8 cellular contexts compared by ENCODE assay signal in the genomic region with DNA sequence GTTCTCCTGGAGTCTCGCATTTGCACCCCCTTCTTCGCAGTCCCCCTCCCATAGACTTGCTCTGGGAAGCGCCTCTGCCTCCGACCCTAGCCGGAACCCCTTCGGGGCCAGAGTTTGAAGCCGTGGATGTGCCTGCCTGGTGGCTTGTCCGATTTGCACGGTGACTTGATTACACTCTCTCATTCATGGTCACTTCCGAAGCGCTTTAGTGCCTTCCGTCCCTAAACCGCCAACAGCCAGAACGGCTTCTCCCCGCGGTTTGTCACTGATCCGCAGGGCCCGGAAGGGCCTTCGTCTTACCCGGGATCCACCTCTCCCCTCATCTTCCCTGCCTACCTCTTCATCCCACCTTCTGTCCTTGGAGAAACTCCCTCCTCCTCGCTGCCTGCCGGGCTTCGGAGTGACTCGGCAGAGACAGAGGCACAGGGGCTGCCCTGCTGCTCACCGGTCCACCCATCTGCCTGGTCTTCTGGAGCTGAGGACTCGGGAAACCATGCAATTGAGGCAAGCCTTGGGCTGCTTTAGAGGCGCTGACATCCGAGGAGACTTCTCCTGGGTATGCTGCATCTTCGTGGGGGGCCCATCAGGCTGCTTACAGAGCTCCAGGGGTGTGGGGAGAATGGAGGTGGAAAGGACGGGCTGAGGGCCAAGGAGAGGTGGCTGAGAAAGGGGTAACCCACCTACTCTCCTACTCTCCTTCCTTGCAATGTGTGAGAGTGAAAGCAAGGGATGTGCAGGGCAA. TPM values are rescaled to one million over a fixed set of nuclear protein-coding genes. Genes with fewer than 3 reads are reported as not detected.
DNase-seq lines count a peak whose midpoint lies in the region; ATAC-seq and TF ChIP-seq lines count a peak whose summit lies in the region.

No MANE protein-coding gene starts in this region.

- H3K9me3 ChIP-seq in HCT116 (ENCODE audit: control insufficient read depth in 1 of 2, insufficient read depth in 1 of 2, low read depth in 1 of 2, low read length in 2 of 2) (no peaks in the 10 kb centered on the region), gastroesophageal sphincter (no peaks in the 10 kb centered on the region)

- H3K27ac ChIP-seq in HCT116 (ENCODE audit: low read depth, low read length) = no peak overlapping the region
- no peak overlapping the region for H3K27ac ChIP-seq in gastroesophageal sphincter

- CTCF ChIA-PET in HCT116 (lab: Charles Lee) = interaction anchor here (2.0 to 2.2 kb wide), 2 partner anchors 10 to 908 kb away, joined by 7 to 8 read pairs; no protein-coding TSS in a partner anchor
- CTCF ChIA-PET in activated CD4-positive, alpha-beta memory T cell treated with anti-CD3 and anti-CD28 coated beads, Interleukin-2, amount 10 ng/mL, durations not matched to agents 7 days and 5 days (lab: Charles Lee) = interaction anchor here (0.9 to 4.7 kb wide), 4 partner anchors 10 to 36 kb away, joined by 3 to 26 read pairs (median 6); no protein-coding TSS in a partner anchor

- H3K36me3 ChIP-seq in HCT116 (ENCODE audit: control insufficient read depth in 1 of 2, insufficient read depth in 2 of 2, low read length in 2 of 2) (no peaks in the 10 kb centered on the region), gastroesophageal sphincter (no peaks in the 10 kb centered on the region)

- peaks cover 5% of the 10 kb centered on the region for H3K36me3 Mint-ChIP-seq in activated CD4-positive, alpha-beta memory T cell treated with anti-CD3 and anti-CD28 coated beads, Interleukin-2, amount 10 ng/mL, durations not matched to agents 7 days and 5 days (ENCODE audit: low read depth)
- no peaks in the 10 kb centered on the region for H3K36me3 Mint-ChIP-seq in immature natural killer cell
- peaks cover 8% of the 10 kb centered on the region for H3K36me3 Mint-ChIP-seq in stimulated activated effector memory CD8-positive, alpha-beta T cell treated with anti-CD3 and anti-CD28 coated beads, Interleukin-12 subunit alpha, Interleukin-12 subunit beta, amount 100 ng/mL, for 72 hours

- RAD21 ChIA-PET in HCT116 (lab: Charles Lee; ENCODE audit: low non-redundant PET in 1 of 2, low total read pairs in 2 of 2, uncharacterized antibody in 2 of 2, unreplicated experiment in 2 of 2) = no interaction called here

- no peak overlapping the region for H3K4me3 ChIP-seq in HCT116 (replicated peaks in 1 of 2; ENCODE audit: low read depth in 1 of 2, low read length in 2 of 2)
- H3K4me3 ChIP-seq in gastroesophageal sphincter = no peak overlapping the region

- H3K9ac ChIP-seq in HCT116 (ENCODE audit: low read length) = no peak overlapping the region

- no peaks in the 10 kb centered on the region for H3K9me2 ChIP-seq in HCT116 (ENCODE audit: insufficient read depth)

- H3K27me3 ChIP-seq in HCT116 (ENCODE audit: insufficient read depth, low read length) = no peaks in the 10 kb centered on the region
- H3K27me3 ChIP-seq in gastroesophageal sphincter = peaks cover 100% of the 10 kb centered on the region

- peak overlapping the region; percentile 11 for H3K4me3 Mint-ChIP-seq in activated CD4-positive, alpha-beta memory T cell treated with anti-CD3 and anti-CD28 coated beads, Interleukin-2, amount 10 ng/mL, durations not matched to agents 7 days and 5 days
- H3K4me3 Mint-ChIP-seq in immature natural killer cell = peak overlapping the region; percentile 81 to 96 (median 86)
- peak overlapping the region; percentile 81 for H3K4me3 Mint-ChIP-seq in stimulated activated effector memory CD8-positive, alpha-beta T cell treated with anti-CD3 and anti-CD28 coated beads, Interleukin-12 subunit alpha, Interleukin-12 subunit beta, amount 100 ng/mL, for 72 hours

- ATAC-seq in HCT116 (no peak), GM18868 (IDR thresholded peaks at IDR 0.05; ENCODE audit: unreplicated experiment) (no peak), gastroesophageal sphincter (no peak), HG03139 (IDR thresholded peaks at IDR 0.05; ENCODE audit: unreplicated experiment) (no peak)
- ATAC-seq in stimulated activated effector memory CD8-positive, alpha-beta T cell treated with anti-CD3 and anti-CD28 coated beads, Interleukin-12 subunit alpha, Interleukin-12 subunit beta, amount 100 ng/mL, for 72 hours = no peak

- H3K4me1 ChIP-seq in HCT116 (ENCODE audit: control insufficient read depth in 1 of 2, insufficient read depth in 2 of 2, low read length in 2 of 2) = peaks cover 18 to 34% of the 10 kb centered on the region in 2 experiments
- peaks cover 0 to 56% (median 18%) of the 10 kb centered on the region in 3 donors for H3K4me1 ChIP-seq in gastroesophageal sphincter

- BruUV-seq in HCT116 (replicated peaks; lab: Mats Ljungman, UMichigan) = no TSS peak

- TF ChIP-seq CTCF in HCT116 (IDR thresholded peaks at IDR 0.05 in 2 of 3, conservative IDR thresholded peaks at IDR 0.05 in 1 of 3; ENCODE audit: borderline replicate concordance in 1 of 3, insufficient read depth in 1 of 3, low read depth in 2 of 3, low read length in 2 of 3) (no peak), gastroesophageal sphincter (IDR thresholded peaks at IDR 0.05) (no peak)

- peaks cover 91% of the 10 kb centered on the region for H3K27me3 Mint-ChIP-seq in activated CD4-positive, alpha-beta memory T cell treated with anti-CD3 and anti-CD28 coated beads, Interleukin-2, amount 10 ng/mL, durations not matched to agents 7 days and 5 days
- peaks cover 61 to 80% (median 72%) of the 10 kb centered on the region in 3 donors for H3K27me3 Mint-ChIP-seq in immature natural killer cell (ENCODE audit: low read depth in 3 of 3)

- no peaks in the 10 kb centered on the region for H3K9me3 Mint-ChIP-seq in activated CD4-positive, alpha-beta memory T cell treated with anti-CD3 and anti-CD28 coated beads, Interleukin-2, amount 10 ng/mL, durations not matched to agents 7 days and 5 days
- no peaks in the 10 kb centered on the region for H3K9me3 Mint-ChIP-seq in immature natural killer cell
- no peaks in the 10 kb centered on the region for H3K9me3 Mint-ChIP-seq in stimulated activated effector memory CD8-positive, alpha-beta T cell treated with anti-CD3 and anti-CD28 coated beads, Interleukin-12 subunit alpha, Interleukin-12 subunit beta, amount 100 ng/mL, for 72 hours

- intact Hi-C loops in HCT116 (cut with micrococcal nuclease) = no loop called here

- peak overlapping the region; percentile 100; the same call in 1 of the 2 replicates for H3K4me2 ChIP-seq in HCT116 (ENCODE audit: low read length)

- no peak for TF ChIP-seq EP300 in gastroesophageal sphincter (IDR thresholded peaks at IDR 0.05)

- H3K79me2 ChIP-seq in HCT116 (ENCODE audit: insufficient read depth, low read length) = peaks cover 19% of the 10 kb centered on the region; the same call in 1 of the 2 replicates

- TF ChIP-seq POLR2A in HCT116 (IDR thresholded peaks at IDR 0.05; ENCODE audit: borderline replicate concordance, extremely low read depth, insufficient read depth, insufficient read length) (no peak), gastroesophageal sphincter (IDR thresholded peaks at IDR 0.05) (no peak)

- POLR2A ChIA-PET in HCT116 (lab: Charles Lee) = interaction anchor here (1.1 kb wide), 1 partner anchor 14 kb away, joined by 3 read pairs; no protein-coding TSS in a partner anchor
- POLR2A ChIA-PET in activated CD4-positive, alpha-beta memory T cell treated with anti-CD3 and anti-CD28 coated beads, Interleukin-2, amount 10 ng/mL, durations not matched to agents 7 days and 5 days (lab: Charles Lee) = interaction anchor here (0.9 kb wide), 1 partner anchor 14 kb away, joined by 3 read pairs; no protein-coding TSS in a partner anchor

- peaks cover 35% of the 10 kb centered on the region for H3K4me1 Mint-ChIP-seq in activated CD4-positive, alpha-beta memory T cell treated with anti-CD3 and anti-CD28 coated beads, Interleukin-2, amount 10 ng/mL, durations not matched to agents 7 days and 5 days
- peaks cover 50 to 62% of the 10 kb centered on the region in 2 donors for H3K4me1 Mint-ChIP-seq in immature natural killer cell
- H3K4me1 Mint-ChIP-seq in stimulated activated effector memory CD8-positive, alpha-beta T cell treated with anti-CD3 and anti-CD28 coated beads, Interleukin-12 subunit alpha, Interleukin-12 subunit beta, amount 100 ng/mL, for 72 hours = peaks cover 48% of the 10 kb centered on the region

- H3K27ac Mint-ChIP-seq in activated CD4-positive, alpha-beta memory T cell treated with anti-CD3 and anti-CD28 coated beads, Interleukin-2, amount 10 ng/mL, durations not matched to agents 7 days and 5 days = no peak overlapping the region
- peak overlapping the region in 2 of 6 donors; percentile 11 to 65 for H3K27ac Mint-ChIP-seq in immature natural killer cell
- no peak overlapping the region for H3K27ac Mint-ChIP-seq in stimulated activated effector memory CD8-positive, alpha-beta T cell treated with anti-CD3 and anti-CD28 coated beads, Interleukin-12 subunit alpha, Interleukin-12 subunit beta, amount 100 ng/mL, for 72 hours

- 10 to 11% methylated on average over 10 to 16 of the region's 30 CpGs for WGBS in gastroesophageal sphincter (ENCODE audit: low coverage in 1 of 2), 2 donors

- H2AFZ ChIP-seq in HCT116 (ENCODE audit: low read depth, low read length, poor library complexity, severe bottlenecking) = no peak overlapping the region

- no peak for TF ChIP-seq RAD21 in HCT116 (IDR thresholded peaks at IDR 0.05; ENCODE audit: low read depth)

- DNase-seq in HCT116 (ENCODE audit: low read depth, low spot score) = no peak
- DNase-seq in activated CD4-positive, alpha-beta memory T cell treated with anti-CD3 and anti-CD28 coated beads, Interleukin-2, amount 10 ng/mL, durations not matched to agents 7 days and 5 days = no peak
- no peak for DNase-seq in immature natural killer cell
- DNase-seq in stimulated activated effector memory CD8-positive, alpha-beta T cell treated with anti-CD3 and anti-CD28 coated beads, Interleukin-12 subunit alpha, Interleukin-12 subunit beta, amount 100 ng/mL, for 72 hours (ENCODE audit: low spot score in 2 of 2) = no peak
- no peak for DNase-seq in SIG-M5 treated with dmso at 0.1 percent for 504 hours (lab: John Stamatoyannopoulos, UW; ENCODE audit: unreplicated experiment)

- no peaks in the 10 kb centered on the region for H4K20me1 ChIP-seq in HCT116 (ENCODE audit: insufficient read depth)

RNA-seq across cellular contexts. Expression of a gene that starts 0.8 kb away (rescaled TPM):
- 6.8 TPM for total RNA-seq in HCT116 (2021; ENCODE audit: unreplicated experiment)
- polyA plus RNA-seq in HCT116 (2012) = 3.9 and 4.6 TPM in 2 replicates
- total RNA-seq in activated CD4-positive, alpha-beta memory T cell treated with anti-CD3 and anti-CD28 coated beads, Interleukin-2, amount 10 ng/mL, durations not matched to agents 7 days and 5 days = not detected
- not detected for polyA plus RNA-seq in immature natural killer cell
- total RNA-seq in gastroesophageal sphincter = under 1 TPM in 1 of 4 donors, not detected in 3; 0.12 TPM

RNA-seq across cellular contexts. Expression of a gene that starts 11.8 kb away (rescaled TPM):
- total RNA-seq in HCT116 (2021; ENCODE audit: unreplicated experiment) = 19.6 TPM
- polyA plus RNA-seq in HCT116 (2012) = 7.9 and 13.3 TPM in 2 replicates
- not detected for total RNA-seq in activated CD4-positive, alpha-beta memory T cell treated with anti-CD3 and anti-CD28 coated beads, Interleukin-2, amount 10 ng/mL, durations not matched to agents 7 days and 5 days
- 10 to 100 TPM in 1 of 3 donors, 1 to 10 TPM in 2; 4.2 to 17.3 (median 6.2) TPM for polyA plus RNA-seq in immature natural killer cell
- under 1 TPM in 1 of 4 donors, not detected in 3; 0.67 TPM for total RNA-seq in gastroesophageal sphincter

RNA-seq across cellular contexts. Expression of a gene that starts 14.0 kb away (rescaled TPM):
- total RNA-seq in HCT116 (2021; ENCODE audit: unreplicated experiment) = 3.6 TPM
- polyA plus RNA-seq in HCT116 (2012) = 0.91 and 1.3 TPM in 2 replicates
- total RNA-seq in activated CD4-positive, alpha-beta memory T cell treated with anti-CD3 and anti-CD28 coated beads, Interleukin-2, amount 10 ng/mL, durations not matched to agents 7 days and 5 days = not detected
- polyA plus RNA-seq in immature natural killer cell = not detected
- under 1 TPM in 1 of 4 donors, not detected in 3; 0.12 TPM for total RNA-seq in gastroesophageal sphincter

RNA-seq across cellular contexts. Expression of a gene that starts 20.5 kb away (rescaled TPM):
- total RNA-seq in HCT116 (2021; ENCODE audit: unreplicated experiment) (91.0 TPM), gastroesophageal sphincter (under 1 TPM in 2 of 4 donors, not detected in 2; 0.54 to 0.89 TPM)
- polyA plus RNA-seq in HCT116 (2012) = 48.2 and 62.8 TPM in 2 replicates
- total RNA-seq in activated CD4-positive, alpha-beta memory T cell treated with anti-CD3 and anti-CD28 coated beads, Interleukin-2, amount 10 ng/mL, durations not matched to agents 7 days and 5 days = not detected
- 1 to 10 TPM; 1.6 to 3.1 (median 1.8) TPM for polyA plus RNA-seq in immature natural killer cell

RNA-seq across cellular contexts. Expression of a gene that starts 29.4 kb away (rescaled TPM):
- total RNA-seq in HCT116 (2021; ENCODE audit: unreplicated experiment) (15.0 TPM), gastroesophageal sphincter (1 to 10 TPM in 3 of 4 donors, under 1 TPM in 1; 0.85 to 5.1 (median 1.4) TPM)
- 8.0 and 10.6 TPM in 2 replicates for polyA plus RNA-seq in HCT116 (2012)
- not detected for total RNA-seq in activated CD4-positive, alpha-beta memory T cell treated with anti-CD3 and anti-CD28 coated beads, Interleukin-2, amount 10 ng/mL, durations not matched to agents 7 days and 5 days
- polyA plus RNA-seq in immature natural killer cell = 1 to 10 TPM in 2 of 3 donors, not detected in 1; 1.0 to 4.2 TPM

Comparison
In these comparisons a context has a peak if more than half of its experiments do, and no peak if none do; other contexts are left out.
1. H3K4me3 Mint-ChIP-seq: peak in every context shown above with its lines; median percentile 86 in immature natural killer cell; 81 in stimulated activated effector memory CD8-positive, alpha-beta T cell treated with anti-CD3 and anti-CD28 coated beads, Interleukin-12 subunit alpha, Interleukin-12 subunit beta, amount 100 ng/mL, for 72 hours; 11 in activated CD4-positive, alpha-beta memory T cell treated with anti-CD3 and anti-CD28 coated beads, Interleukin-2, amount 10 ng/mL, durations not matched to agents 7 days and 5 days.
2. RNA of a gene that starts 11.8 kb away (total RNA-seq): 19.6 TPM in HCT116 (single experiment); 0.67 TPM in gastroesophageal sphincter and not detected in activated CD4-positive, alpha-beta memory T cell treated with anti-CD3 and anti-CD28 coated beads, Interleukin-2, amount 10 ng/mL, durations not matched to agents 7 days and 5 days; every median in the first group is over 10 times any median in the second.